ENCODE assay signal across 21 cellular contexts in genomic region chr7:130794619-130794922, GRCh38.
DNase-seq lines count a peak whose midpoint lies in the region; FAIRE-seq and TF ChIP-seq lines count a peak whose summit lies in the region.
"Had no signal": no experiment of that assay in that cellular context is flagged by ENCODE, and none has a peak within 500 bp of the region (broad histone marks: within the 10 kb centered on the region; RNA-seq: fewer than 3 reads in every experiment).

No MANE protein-coding gene starts in this region.

- H3K4me1 ChIP-seq in SJCRH30 (no peaks in the 10 kb centered on the region), endothelial cell of umbilical vein (ENCODE audit: control insufficient read depth, extremely low read depth, insufficient read depth, low read length) (no peaks in the 10 kb centered on the region), testis (no peaks in the 10 kb centered on the region)
- H3K4me1 ChIP-seq: ascending aorta, gastroesophageal sphincter, prostate gland, suprapubic skin had no signal

- H3K4me3 ChIP-seq in AG09309 (ENCODE audit: control insufficient read depth, low read depth, low read length) (peak overlapping the region; percentile 12), SJCRH30 (peak overlapping the region; percentile 20; the same call in 1 of the 2 replicates), endothelial cell of umbilical vein (replicated peaks in 1 of 3; ENCODE audit: insufficient read depth in 1 of 3, low read depth in 1 of 3, low read length in 3 of 3) (no peak overlapping the region), testis (no peak overlapping the region)
- H3K4me3 ChIP-seq: ascending aorta, coronary artery, gastroesophageal sphincter, prostate gland, suprapubic skin had no signal

- 56 to 66% methylated on average over 3 of the region's 3 CpGs for WGBS in testis, 2 donors

- TF ChIP-seq POLR2A in endothelial cell of umbilical vein (IDR thresholded peaks at IDR 0.05; ENCODE audit: low read depth, low read length) (no peak), testis (IDR thresholded peaks at IDR 0.05) (no peak)

- FAIRE-seq in endothelial cell of umbilical vein (lab: Jason Lieb, UNC), result no peak

- H3K9me1 ChIP-seq in endothelial cell of umbilical vein (replicated peaks; ENCODE audit: control insufficient read depth, extremely low read depth, insufficient read depth, low read length), result no peaks in the 10 kb centered on the region

- H3K4me1 Mint-ChIP-seq in osteocyte (ENCODE audit: unreplicated experiment), result peaks cover 12% of the 10 kb centered on the region
- H3K4me1 Mint-ChIP-seq: naive thymus-derived CD4-positive, alpha-beta T cell had no signal

- POLR2A ChIA-PET in endothelial cell of umbilical vein (lab: Charles Lee), result no interaction called here

- H3K4me3 Mint-ChIP-seq in osteocyte (ENCODE audit: unreplicated experiment), result peak overlapping the region; percentile 53
- H3K4me3 Mint-ChIP-seq: activated CD8-positive, alpha-beta T cell treated with anti-CD3 and anti-CD28 coated beads for 36 hours; activated T-cell treated with anti-CD3 and anti-CD28 coated beads, Interleukin-2, amount 50 U/mL, for 4 hours; naive thymus-derived CD4-positive, alpha-beta T cell had no signal

- no peak for DNase-seq in AG09309 (ENCODE audit: low read depth)
- DNase-seq in SJCRH30, result no peak
- DNase-seq in endothelial cell of umbilical vein (ENCODE audit: low read depth, low spot score), result peak; percentile 10
- DNase-seq in osteocyte (ENCODE audit: extremely low spot score, unreplicated experiment), result no peak
- no peak for DNase-seq in ecto neural progenitor cell (ENCODE audit: low spot score)
- DNase-seq in testis, result no peak
- no peak for DNase-seq in NCI-H82 (lab: John Stamatoyannopoulos, UW)
- no peak for DNase-seq in stimulated activated CD4-positive, alpha-beta T cell treated with anti-CD3 and anti-CD28 coated beads, Interleukin-4, amount 100 ng/mL, for 4 hours
- DNase-seq: activated CD4-positive, CD25-positive, alpha-beta regulatory T cell; activated CD8-positive, alpha-beta T cell treated with anti-CD3 and anti-CD28 coated beads for 36 hours; activated naive CD4-positive, alpha-beta T cell treated with anti-CD3 and anti-CD28 coated beads, Interleukin-2, amount 50 U/mL, for 16 hours; activated T-cell treated with anti-CD3 and anti-CD28 coated beads, Interleukin-2, amount 50 U/mL, for 4 hours; naive thymus-derived CD4-positive, alpha-beta T cell; NCI-H1436; NCI-H2171; SHP77 treated with DMSO at 0.1 percent for 48 hours had no signal

- peak overlapping the region; percentile 85 for H3K27ac Mint-ChIP-seq in osteocyte (ENCODE audit: unreplicated experiment)
- H3K27ac Mint-ChIP-seq: activated CD8-positive, alpha-beta T cell treated with anti-CD3 and anti-CD28 coated beads for 36 hours; naive thymus-derived CD4-positive, alpha-beta T cell had no signal

- no peaks in the 10 kb centered on the region for H4K20me1 ChIP-seq in endothelial cell of umbilical vein (replicated peaks; ENCODE audit: control insufficient read depth, extremely low read depth, insufficient read depth, low read length)

- peak overlapping the region; percentile 54 for H2AFZ ChIP-seq in endothelial cell of umbilical vein (ENCODE audit: low read depth, low read length)

- no peak for TF ChIP-seq CTCF in AG09309 (IDR thresholded peaks at IDR 0.05; ENCODE audit: control insufficient read depth, insufficient read depth, low read depth, low read length, missing control alignments)
- no peak for TF ChIP-seq CTCF in endothelial cell of umbilical vein (IDR thresholded peaks at IDR 0.05; ENCODE audit: extremely low read depth in 1 of 2, insufficient read depth in 1 of 2, low read depth in 1 of 2, low read length in 2 of 2)
- TF ChIP-seq CTCF in osteocyte (IDR thresholded peaks at IDR 0.05), result no peak
- TF ChIP-seq CTCF in testis (IDR thresholded peaks at IDR 0.05), result no peak

- H3K36me3 ChIP-seq in SJCRH30 (no peaks in the 10 kb centered on the region), endothelial cell of umbilical vein (ENCODE audit: control insufficient read depth in 2 of 2, extremely low read depth in 1 of 2, insufficient read depth in 2 of 2, low read length in 2 of 2) (no peaks in the 10 kb centered on the region), testis (ENCODE audit: low read depth, missing control alignments) (no peaks in the 10 kb centered on the region)
- H3K36me3 ChIP-seq: ascending aorta, gastroesophageal sphincter, prostate gland, suprapubic skin had no signal

- H3K27ac ChIP-seq in SJCRH30 (peak overlapping the region; percentile 7; the same call in 1 of the 2 replicates), endothelial cell of umbilical vein (ENCODE audit: insufficient read depth, low read depth, low read length) (no peak overlapping the region), testis (peak overlapping the region in 1 of 2 donors; percentile 58)
- H3K27ac ChIP-seq: ascending aorta, coronary artery, gastroesophageal sphincter, prostate gland, suprapubic skin had no signal

- H3K9me3 ChIP-seq in SJCRH30 (replicated peaks) (peaks cover 12% of the 10 kb centered on the region; the same call in 1 of the 2 replicates), endothelial cell of umbilical vein (replicated peaks; ENCODE audit: control insufficient read depth, insufficient read depth, low read length) (no peaks in the 10 kb centered on the region), testis (no peaks in the 10 kb centered on the region)
- H3K9me3 ChIP-seq: ascending aorta, gastroesophageal sphincter, prostate gland, suprapubic skin had no signal

- no TSS peak for BruUV-seq in endothelial cell of umbilical vein (replicated peaks; lab: Mats Ljungman, UMichigan)

- dilution Hi-C loops in endothelial cell of umbilical vein (cut with MboI; ENCODE audit: extremely low pct_ligation_motif_present, low sequenced_read_pairs), result no loop called here

- CTCF ChIA-PET in endothelial cell of umbilical vein (lab: Charles Lee), result interaction anchor here (1.2 to 2.7 kb wide), 6 partner anchors 9 to 38 kb away, joined by 3 to 15 read pairs (median 4); no protein-coding TSS in a partner anchor

- intact Hi-C loops in endothelial cell of umbilical vein (cut with micrococcal nuclease) (no loop called here), testis (cut with DNase I; ENCODE audit: low total_unique reads) (no loop called here)

- no peaks in the 10 kb centered on the region for H3K79me2 ChIP-seq in endothelial cell of umbilical vein (ENCODE audit: control insufficient read depth, insufficient read depth, low read length)

- peak overlapping the region; percentile 16 for H3K9ac ChIP-seq in endothelial cell of umbilical vein (replicated peaks; ENCODE audit: extremely low read depth, insufficient read depth, low read length)

- H3K36me3 Mint-ChIP-seq in osteocyte (ENCODE audit: unreplicated experiment), result no peaks in the 10 kb centered on the region

- H3K4me2 ChIP-seq in endothelial cell of umbilical vein (ENCODE audit: insufficient read depth, low read length), result peak overlapping the region; percentile 58

- H3K27me3 ChIP-seq in SJCRH30 (no peaks in the 10 kb centered on the region), endothelial cell of umbilical vein (ENCODE audit: control insufficient read depth in 2 of 2, insufficient read depth in 2 of 2, low read length in 2 of 2) (peaks cover 2 to 3% of the 10 kb centered on the region in 2 experiments), testis (no peaks in the 10 kb centered on the region)
- H3K27me3 ChIP-seq: ascending aorta, suprapubic skin had no signal

- peaks cover 29% of the 10 kb centered on the region for H3K27me3 Mint-ChIP-seq in osteocyte (ENCODE audit: unreplicated experiment)

- H3K9me3 Mint-ChIP-seq in osteocyte (ENCODE audit: unreplicated experiment), result peaks cover 6% of the 10 kb centered on the region
- H3K9me3 Mint-ChIP-seq: activated CD8-positive, alpha-beta T cell treated with anti-CD3 and anti-CD28 coated beads for 36 hours; activated T-cell treated with anti-CD3 and anti-CD28 coated beads, Interleukin-2, amount 50 U/mL, for 4 hours had no signal

TF ChIP-seq in endothelial cell of umbilical vein, 7 proteins besides CTCF, POLR2A, EP300 and RAD21:
- TF ChIP-seq JUN (IDR thresholded peaks at IDR 0.05; ENCODE audit: borderline replicate concordance, insufficient read depth, insufficient read length, low read depth), result no peak
- no peak for TF ChIP-seq FOS (IDR thresholded peaks at IDR 0.05; ENCODE audit: borderline replicate concordance, insufficient read depth, low read length)
- no peak for TF ChIP-seq GATA2 (IDR thresholded peaks at IDR 0.05; ENCODE audit: insufficient read depth, insufficient read length, low read depth, low read length)
- no peak for TF ChIP-seq MAX (IDR thresholded peaks at IDR 0.05; ENCODE audit: insufficient read depth, insufficient read length)
- no peak for TF ChIP-seq POLR2AphosphoS5 (IDR thresholded peaks at IDR 0.05; ENCODE audit: insufficient read depth, low read depth, low read length)
- no peak for TF ChIP-seq MYC (IDR thresholded peaks at IDR 0.05; ENCODE audit: low read depth, low read length)
- no peak for TF ChIP-seq EZH2 (IDR thresholded peaks at IDR 0.05; ENCODE audit: borderline replicate concordance, low read depth, low read length, severe bottlenecking)

Comparison
In these comparisons a context has a peak if more than half of its experiments do, and no peak if none do; other contexts are left out.
1. H3K4me3 ChIP-seq: peak in AG09309 (single experiment) and SJCRH30 (single experiment); none in endothelial cell of umbilical vein (0 of 3) and testis (0 of 2).